In genomic region chr7:102916881-102917280, GRCh38 we compare ENCODE assay signal across 25 cellular contexts. TPM values are rescaled to one million over a fixed set of nuclear protein-coding genes. Genes with fewer than 3 reads are reported as not detected.
DNase-seq lines count a peak whose midpoint lies in the region; ATAC-seq, FAIRE-seq and TF ChIP-seq lines count a peak whose summit lies in the region.
"Had no signal": no experiment of that assay in that cellular context is flagged by ENCODE, and none has a peak within 500 bp of the region (broad histone marks: within the 10 kb centered on the region; RNA-seq: fewer than 3 reads in every experiment).

No MANE protein-coding gene starts in this region.

- TF ChIP-seq CTCF in A549 (IDR thresholded peaks at IDR 0.05) (no peak), ascending aorta (IDR thresholded peaks at IDR 0.05) (no peak), foreskin fibroblast (IDR thresholded peaks at IDR 0.05; ENCODE audit: low read depth, low read length) (no peak)

- FAIRE-seq in A549 (lab: Jason Lieb, UNC), result no peak
- FAIRE-seq: GM18507, urothelium cell line had no signal

- H3K4me2 ChIP-seq in A549, result peak overlapping the region; percentile 11; the same call in 1 of the 3 replicates
- H3K4me2 ChIP-seq: BLaER1 treated with 17β-estradiol and CSF1 and Interleukin-3, amounts not matched to agents 10 nM and 100 nM had no signal

- no peak overlapping the region for H3K4me3 ChIP-seq in A549
- H3K4me3 ChIP-seq in HUES48 (ENCODE audit: low read depth, low read length), result no peak overlapping the region
- H3K4me3 ChIP-seq in ascending aorta, result peak overlapping the region in 1 of 2 donors; percentile 19
- H3K4me3 ChIP-seq in foreskin fibroblast (ENCODE audit: low read depth in 1 of 2, low read length in 2 of 2), result no peak overlapping the region
- H3K4me3 ChIP-seq: adrenal gland; BLaER1 treated with 17β-estradiol and CSF1 and Interleukin-3, amounts not matched to agents 10 nM and 100 nM; psoas muscle; spleen had no signal

- no peaks in the 10 kb centered on the region for H3K9me3 ChIP-seq in A549
- H3K9me3 ChIP-seq in HUES48 (ENCODE audit: control insufficient read depth, insufficient read depth, low read length), result no peaks in the 10 kb centered on the region
- H3K9me3 ChIP-seq in ascending aorta, result no peaks in the 10 kb centered on the region
- H3K9me3 ChIP-seq: adrenal gland; BLaER1 treated with 17β-estradiol and CSF1 and Interleukin-3, amounts not matched to agents 10 nM and 100 nM; psoas muscle; spleen had no signal

- no peak overlapping the region for H3K9ac ChIP-seq in HUES48 (ENCODE audit: low read depth, low read length)
- H3K9ac ChIP-seq: BLaER1 treated with 17β-estradiol and CSF1 and Interleukin-3, amounts not matched to agents 10 nM and 100 nM had no signal

- CTCF ChIA-PET in A549 (lab: Yijun Ruan, JAX), result interaction anchor here (1.3 kb wide), 1 partner anchor 145 kb away, joined by 5 read pairs; no protein-coding TSS in a partner anchor

- no peak for TF ChIP-seq POLR2A in A549 (IDR thresholded peaks at IDR 0.05; ENCODE audit: low read length)

- DNase-seq in A549 (ENCODE audit: low read depth in 1 of 2, low spot score in 1 of 2) (no peak), ascending aorta (ENCODE audit: low spot score in 2 of 2) (no peak), foreskin fibroblast (peak; percentile 32 to 64), NCI-H82 (lab: John Stamatoyannopoulos, UW) (no peak), Ammon's horn (ENCODE audit: low spot score) (no peak), T-helper 2 cell (no peak)
- DNase-seq: 8988T; activated CD4-positive, alpha-beta memory T cell treated with anti-CD3 and anti-CD28 coated beads for 36 hours; activated gamma-delta T cell treated with Interleukin-2 at 50 U/mL for 16 hours; effector CD4-positive, alpha-beta T cell; glutamatergic neuron; KBM-7; midbrain; NCI-H187; NCI-H2227 treated with DMSO at 0.1 percent for 48 hours; NCI-H774; psoas muscle; SHP77; spleen had no signal

- TF ChIP-seq RAD21 in A549 (conservative IDR thresholded peaks at IDR 0.05 in 1 of 2, IDR thresholded peaks at IDR 0.05 in 1 of 2), result no peak

- intact Hi-C loops in ascending aorta (cut with DNase I), result loop anchor here (2.0 kb wide), 2 partner anchors 16 to 74 kb away; no protein-coding TSS in a partner anchor

- H3K27ac ChIP-seq in A549 (no peak overlapping the region), HUES48 (ENCODE audit: low read depth, low read length) (peak overlapping the region; percentile 29), ascending aorta (peak overlapping the region; percentile 42 to 69)
- H3K27ac ChIP-seq: adrenal gland; BLaER1 treated with 17β-estradiol and CSF1 and Interleukin-3, amounts not matched to agents 10 nM and 100 nM; psoas muscle; spleen had no signal

- no peak for TF ChIP-seq EP300 in A549 (IDR thresholded peaks at IDR 0.05)

- ATAC-seq in A549 (no peak), HG03196 (IDR thresholded peaks at IDR 0.05; ENCODE audit: unreplicated experiment) (no peak)

- POLR2A ChIA-PET in A549 (lab: Yijun Ruan, JAX), result no interaction called here

- H3K36me3 ChIP-seq in HUES48 (ENCODE audit: control insufficient read depth, insufficient read depth, low read length), result no peaks in the 10 kb centered on the region
- no peaks in the 10 kb centered on the region for H3K36me3 ChIP-seq in ascending aorta
- H3K36me3 ChIP-seq: adrenal gland; BLaER1 treated with 17β-estradiol and CSF1 and Interleukin-3, amounts not matched to agents 10 nM and 100 nM; spleen had no signal

- H3K4me1 ChIP-seq in A549 (peaks cover 10% of the 10 kb centered on the region; the same call in 2 of the 3 replicates), HUES48 (ENCODE audit: control insufficient read depth, insufficient read depth, low read length) (peaks cover 38% of the 10 kb centered on the region), ascending aorta (peaks cover 13 to 38% of the 10 kb centered on the region in 2 donors)

- no peaks in the 10 kb centered on the region for H3K27me3 ChIP-seq in HUES48 (ENCODE audit: control insufficient read depth, insufficient read depth, low read length)
- no peaks in the 10 kb centered on the region for H3K27me3 ChIP-seq in ascending aorta
- H3K27me3 ChIP-seq: adrenal gland; BLaER1 treated with 17β-estradiol and CSF1 and Interleukin-3, amounts not matched to agents 10 nM and 100 nM; spleen had no signal

TF ChIP-seq in A549, 52 proteins besides CTCF, POLR2A, EP300 and RAD21:
- TF ChIP-seq MAFK (IDR thresholded peaks at IDR 0.05; ENCODE audit: partially characterized antibody) (no peak), HOXB5 (CRISPR knock-in tag; IDR thresholded peaks at IDR 0.05) (no peak), CBX8 (IDR thresholded peaks at IDR 0.05) (no peak), HDAC2 (IDR thresholded peaks at IDR 0.05) (no peak), EHF (CRISPR knock-in tag; IDR thresholded peaks at IDR 0.05) (no peak), FOSL2 (IDR thresholded peaks at IDR 0.05) (no peak), FOSL2 (CRISPR knock-in tag; IDR thresholded peaks at IDR 0.05) (no peak)
- TF ChIP-seq, protein P1, sequence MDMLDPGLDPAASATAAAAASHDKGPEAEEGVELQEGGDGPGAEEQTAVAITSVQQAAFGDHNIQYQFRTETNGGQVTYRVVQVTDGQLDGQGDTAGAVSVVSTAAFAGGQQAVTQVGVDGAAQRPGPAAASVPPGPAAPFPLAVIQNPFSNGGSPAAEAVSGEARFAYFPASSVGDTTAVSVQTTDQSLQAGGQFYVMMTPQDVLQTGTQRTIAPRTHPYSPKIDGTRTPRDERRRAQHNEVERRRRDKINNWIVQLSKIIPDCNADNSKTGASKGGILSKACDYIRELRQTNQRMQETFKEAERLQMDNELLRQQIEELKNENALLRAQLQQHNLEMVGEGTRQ (IDR thresholded peaks at IDR 0.05), result no peak

RNA-seq across cellular contexts. Expression of gene LRRC17, which starts 4.1 kb away (rescaled TPM):
- polyA plus RNA-seq in A549 (2011; rRNA removed), result 0.15 and 0.36 TPM in 2 replicates
- polyA plus RNA-seq in A549 (2012; cell fraction: cytosol; rRNA removed), result 0.05 and 0.13 TPM in 2 replicates
- 0.10 and 0.15 TPM in 2 replicates for polyA plus RNA-seq in A549 (2012; cell fraction: nucleus; rRNA removed)
- polyA plus RNA-seq in A549 (2017; fragmentation: RNase III; extraction: RNeasy Plus Mini Kit Qiagen cat#74134 plus additional on column Dnase treatment), result 0.05 to 0.17 TPM in 2 of 3 replicates, not detected in the other
- 0.37 TPM in 1 of 2 replicates, not detected in the other for polyA minus RNA-seq in A549 (2011; rRNA and poly(A)+ RNA removed)
- 10.5 TPM for total RNA-seq in ascending aorta

Comparison
In these comparisons a context has a peak if more than half of its experiments do, and no peak if none do; other contexts are left out.
1. DNase-seq: peak in foreskin fibroblast (2 of 2); none in A549 (0 of 2), ascending aorta (0 of 2), NCI-H82 (single experiment), Ammon's horn (single experiment) and T-helper 2 cell (0 of 5).
2. H3K27ac ChIP-seq: peak in HUES48 (single experiment) and ascending aorta (2 of 2); none in A549 (0 of 2).